In the genomic region with DNA sequence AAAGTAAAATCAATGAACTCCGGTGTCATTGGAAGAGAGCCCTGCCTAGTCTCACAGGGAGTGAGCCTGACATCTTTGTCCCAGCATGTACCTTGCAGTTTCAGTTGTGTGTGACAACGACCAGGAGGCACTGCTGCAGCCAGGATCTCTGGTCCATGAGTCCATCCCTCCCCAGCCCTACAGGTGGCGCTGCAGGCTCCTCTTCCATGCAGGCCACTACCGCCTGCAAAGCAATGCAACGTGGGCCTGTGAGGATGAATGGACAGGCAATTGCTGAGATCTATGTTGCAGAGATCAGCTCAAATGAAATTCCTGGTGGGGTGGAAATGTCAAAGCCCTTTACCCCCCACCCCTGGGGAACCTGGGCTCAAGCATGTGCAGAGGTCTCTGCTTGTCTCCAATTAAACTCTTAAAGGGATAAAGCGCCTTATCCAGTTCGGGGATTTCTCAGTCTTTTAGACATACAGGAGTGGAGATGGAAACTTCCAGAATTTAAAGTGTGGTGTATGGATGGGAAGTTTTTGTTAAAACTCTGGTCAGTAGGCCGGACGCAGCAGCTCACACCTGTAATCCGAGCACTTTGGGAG, we compare ENCODE assay signal across 8 cellular contexts. TPM values are rescaled to one million over a fixed set of nuclear protein-coding genes. Genes with fewer than 3 reads are reported as not detected.
A peak's percentile ranks its signal among the peaks of the same experiment; 100 is the strongest.
DNase-seq lines count a peak whose midpoint lies in the region; ATAC-seq and TF ChIP-seq lines count a peak whose summit lies in the region.

No MANE protein-coding gene starts in this region.

- no peak overlapping the region for H3K4me3 ChIP-seq in CD8-positive, alpha-beta T cell (ENCODE audit: low read depth, low read length)
- no peak overlapping the region for H3K4me3 ChIP-seq in thoracic aorta

- peak; percentile 93 for ATAC-seq in CD8-positive, alpha-beta T cell
- ATAC-seq in GM21381 (IDR thresholded peaks at IDR 0.05; ENCODE audit: unreplicated experiment) = peak; percentile 69
- ATAC-seq in activated T-helper 17 cell treated with anti-CD3 and anti-CD28 coated beads, Interleukin-2, amount 50 U/mL, for 72 hours (replicated peaks) = peak; percentile 94
- peak; percentile 61 for ATAC-seq in thoracic aorta (ENCODE audit: insufficient number of reproducible peaks, low FRiP score, low read depth)

- H3K4me3 Mint-ChIP-seq in CD8-positive, alpha-beta T cell = no peak overlapping the region
- H3K4me3 Mint-ChIP-seq in activated T-helper 17 cell treated with anti-CD3 and anti-CD28 coated beads, Interleukin-2, amount 50 U/mL, for 72 hours = no peak overlapping the region

- H3K4me1 ChIP-seq in CD8-positive, alpha-beta T cell (ENCODE audit: insufficient read depth, low read length) = no peaks in the 10 kb centered on the region
- H3K4me1 ChIP-seq in thoracic aorta (ENCODE audit: control insufficient read depth in 1 of 2, low read depth in 2 of 2) = no peaks in the 10 kb centered on the region

- DNase-seq in CD8-positive, alpha-beta T cell = peak; percentile 52 to 85 (median 73)
- DNase-seq in KBM-7 (peak; percentile 90), RPMI8226 (peak; percentile 90), fibroblast of the conjunctiva (ENCODE audit: low read depth) (peak; percentile 73), occipital lobe (lab: John Stamatoyannopoulos, UW) (peak; percentile 61), thoracic aorta (ENCODE audit: low spot score) (no peak)

- H3K27ac ChIP-seq in CD8-positive, alpha-beta T cell (ENCODE audit: low read depth, low read length) = no peak overlapping the region
- H3K27ac ChIP-seq in thoracic aorta = no peak overlapping the region

- no peak overlapping the region for H3K27ac Mint-ChIP-seq in CD8-positive, alpha-beta T cell
- peak overlapping the region; percentile 46 for H3K27ac Mint-ChIP-seq in activated T-helper 17 cell treated with anti-CD3 and anti-CD28 coated beads, Interleukin-2, amount 50 U/mL, for 72 hours

- H3K9me3 ChIP-seq in CD8-positive, alpha-beta T cell (ENCODE audit: low read length) = no peaks in the 10 kb centered on the region
- no peaks in the 10 kb centered on the region for H3K9me3 ChIP-seq in thoracic aorta

- no peaks in the 10 kb centered on the region for H3K9me3 Mint-ChIP-seq in CD8-positive, alpha-beta T cell
- H3K9me3 Mint-ChIP-seq in activated T-helper 17 cell treated with anti-CD3 and anti-CD28 coated beads, Interleukin-2, amount 50 U/mL, for 72 hours = no peaks in the 10 kb centered on the region

- POLR2A ChIA-PET in CD8-positive, alpha-beta T cell (lab: Charles Lee) = no interaction called here

- H3K36me3 ChIP-seq in CD8-positive, alpha-beta T cell (ENCODE audit: insufficient read depth, low read length) = peaks cover 7% of the 10 kb centered on the region
- H3K36me3 ChIP-seq in thoracic aorta = peaks cover 9% of the 10 kb centered on the region

- intact Hi-C loops in CD8-positive, alpha-beta T cell (cut with DNase I, micrococcal nuclease) = loop anchor here (1.0 kb wide), 2 partner anchors 35 to 490 kb away; no protein-coding TSS in a partner anchor

- H3K27me3 ChIP-seq in CD8-positive, alpha-beta T cell (ENCODE audit: insufficient read depth, low read length) = no peaks in the 10 kb centered on the region
- H3K27me3 ChIP-seq in thoracic aorta (replicated peaks; ENCODE audit: insufficient read depth) = no peaks in the 10 kb centered on the region

- TF ChIP-seq CTCF in CD8-positive, alpha-beta T cell (IDR thresholded peaks at IDR 0.05) = peak; percentile 92
- peak; percentile 86 for TF ChIP-seq CTCF in thoracic aorta (IDR thresholded peaks at IDR 0.05)

- CTCF ChIA-PET in CD8-positive, alpha-beta T cell (lab: Charles Lee) = interaction anchor here (0.7 to 2.8 kb wide), 8 partner anchors 10 to 490 kb away, joined by 3 to 23 read pairs (median 4); no protein-coding TSS in a partner anchor

- peaks cover 20% of the 10 kb centered on the region for H3K36me3 Mint-ChIP-seq in CD8-positive, alpha-beta T cell
- peaks cover 8% of the 10 kb centered on the region for H3K36me3 Mint-ChIP-seq in activated T-helper 17 cell treated with anti-CD3 and anti-CD28 coated beads, Interleukin-2, amount 50 U/mL, for 72 hours (ENCODE audit: low read depth)

- in situ Hi-C loops in KBM-7 (cut with MboI; ENCODE audit: low pct_unique_long_range_greater_than_20kb, low sequenced_read_pairs) = no loop called here

- H3K27me3 Mint-ChIP-seq in CD8-positive, alpha-beta T cell (ENCODE audit: low read depth) = no peaks in the 10 kb centered on the region
- H3K27me3 Mint-ChIP-seq in activated T-helper 17 cell treated with anti-CD3 and anti-CD28 coated beads, Interleukin-2, amount 50 U/mL, for 72 hours = no peaks in the 10 kb centered on the region

- H3K4me1 Mint-ChIP-seq in CD8-positive, alpha-beta T cell (ENCODE audit: low read depth) = peaks cover 3% of the 10 kb centered on the region
- peaks cover 4% of the 10 kb centered on the region for H3K4me1 Mint-ChIP-seq in activated T-helper 17 cell treated with anti-CD3 and anti-CD28 coated beads, Interleukin-2, amount 50 U/mL, for 72 hours

RNA-seq across cellular contexts. Expression of gene TKT, which starts 35.8 kb away (rescaled TPM):
- 10 to 100 TPM; 94.5 to 99.9 TPM for total RNA-seq in CD8-positive, alpha-beta T cell
- total RNA-seq in activated T-helper 17 cell treated with anti-CD3 and anti-CD28 coated beads, Interleukin-2, amount 50 U/mL, for 72 hours = 100 to 1,000 TPM; 150 to 296 TPM
- total RNA-seq in occipital lobe (157 TPM), thoracic aorta (100 to 1,000 TPM; 138 to 240 TPM)

RNA-seq across cellular contexts. Expression of gene PRKCD, which starts 59.0 kb away (rescaled TPM):
- 10 to 100 TPM; 19.6 to 20.7 TPM for total RNA-seq in CD8-positive, alpha-beta T cell
- 10 to 100 TPM; 20.4 to 21.8 TPM for total RNA-seq in activated T-helper 17 cell treated with anti-CD3 and anti-CD28 coated beads, Interleukin-2, amount 50 U/mL, for 72 hours
- total RNA-seq in occipital lobe (0.94 TPM), thoracic aorta (10 to 100 TPM; 17.5 to 20.2 TPM)
